14 cellular contexts compared by ENCODE assay signal in the genomic region with DNA sequence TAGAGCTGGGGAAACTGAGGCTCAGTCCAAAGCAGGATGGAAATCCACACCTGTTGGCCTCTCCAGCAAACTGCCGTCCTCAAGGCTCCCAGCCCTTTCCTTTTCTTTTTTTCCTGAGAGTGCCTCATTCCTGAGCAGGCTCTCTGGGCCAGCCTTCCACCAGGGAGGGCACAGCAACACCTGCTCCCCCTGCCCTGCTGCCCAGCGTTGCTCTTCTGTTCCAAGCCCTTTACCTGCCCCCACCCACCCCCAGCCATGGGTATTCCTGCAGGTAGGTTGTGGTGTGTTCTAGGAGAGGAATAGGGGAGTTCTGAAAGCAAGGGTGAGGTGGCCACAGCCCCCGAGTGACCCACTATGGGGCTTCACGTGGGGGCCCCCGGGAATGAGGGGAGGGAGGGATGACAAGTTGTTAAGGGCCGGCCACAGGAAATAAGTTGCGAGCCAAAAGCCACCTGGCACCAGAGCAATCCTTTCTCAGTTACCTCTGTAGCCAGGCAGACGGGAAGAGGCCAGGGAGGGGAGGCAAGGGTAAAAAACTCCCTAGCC. TPM values are rescaled to one million over a fixed set of nuclear protein-coding genes. Genes with fewer than 3 reads are reported as not detected.
DNase-seq lines count a peak whose midpoint lies in the region; ATAC-seq, FAIRE-seq and TF ChIP-seq lines count a peak whose summit lies in the region.
"Had no signal": no experiment of that assay in that cellular context is flagged by ENCODE, and none has a peak within 500 bp of the region (broad histone marks: within the 10 kb centered on the region; RNA-seq: fewer than 3 reads in every experiment).

No MANE protein-coding gene starts in this region.

- TF ChIP-seq CTCF in K562 (IDR thresholded peaks at IDR 0.05 in 2 of 3, conservative IDR thresholded peaks at IDR 0.05 in 1 of 3; ENCODE audit: insufficient read depth in 2 of 3, low read depth in 1 of 3, low read length in 3 of 3) (no peak), mucosa of descending colon (IDR thresholded peaks at IDR 0.05) (no peak)

- CTCF ChIA-PET in K562 (lab: Yijun Ruan, JAX; ENCODE audit: low intra/inter-chr PET ratio) = interaction anchor here (0.7 kb wide), 1 partner anchor 137 kb away, joined by 3 read pairs; no protein-coding TSS in a partner anchor

- no TSS peak for BruUV-seq in K562 (replicated peaks; lab: Mats Ljungman, UMichigan)

- peaks cover 30% of the 10 kb centered on the region for H3K36me3 Mint-ChIP-seq in activated naive CD4-positive, alpha-beta T cell treated with anti-CD3 and anti-CD28 coated beads, Interleukin-2, amount 50 U/mL, for 24 hours
- H3K36me3 Mint-ChIP-seq: WTC11 had no signal

- no peaks in the 10 kb centered on the region for H3K79me2 ChIP-seq in K562 (ENCODE audit: control insufficient read depth, insufficient read depth, low read length)

- H3K4me2 ChIP-seq in K562 (ENCODE audit: insufficient read depth, low read length) = peak overlapping the region; percentile 42; the same call in 1 of the 2 replicates
- H3K4me2 ChIP-seq: smooth muscle cell had no signal

- H3K9me3 ChIP-seq in K562 (replicated peaks; ENCODE audit: control insufficient read depth, insufficient read depth, low read depth, low read length) (no peaks in the 10 kb centered on the region), mucosa of descending colon (no peaks in the 10 kb centered on the region), thymus (ENCODE audit: control insufficient read depth) (no peaks in the 10 kb centered on the region)
- H3K9me3 ChIP-seq: SJCRH30 had no signal

- peak overlapping the region; percentile 91 for H3K27ac Mint-ChIP-seq in activated naive CD4-positive, alpha-beta T cell treated with anti-CD3 and anti-CD28 coated beads, Interleukin-2, amount 50 U/mL, for 24 hours
- H3K27ac Mint-ChIP-seq: WTC11 had no signal

- H3K36me3 ChIP-seq in K562 (ENCODE audit: control insufficient read depth, insufficient read depth, low read length) (no peaks in the 10 kb centered on the region), mucosa of descending colon (ENCODE audit: low read depth) (no peaks in the 10 kb centered on the region), thymus (ENCODE audit: control insufficient read depth, insufficient read depth) (peaks cover 24% of the 10 kb centered on the region)
- H3K36me3 ChIP-seq: SJCRH30 had no signal

- H3K27me3 Mint-ChIP-seq in activated naive CD4-positive, alpha-beta T cell treated with anti-CD3 and anti-CD28 coated beads, Interleukin-2, amount 50 U/mL, for 24 hours = no peaks in the 10 kb centered on the region

- intact Hi-C loops in K562 (cut with micrococcal nuclease) = no loop called here
- intact Hi-C loops in mucosa of descending colon (cut with DNase I, micrococcal nuclease) = no loop called here

- TF ChIP-seq POLR2A in K562 (conservative IDR thresholded peaks at IDR 0.05) = no peak

- peak overlapping the region in 1 of 2 experiments; percentile 72; a peak in 2 of 4 replicates for H3K9ac ChIP-seq in K562 (ENCODE audit: insufficient read depth in 1 of 2, low read depth in 2 of 2, low read length in 2 of 2)

- H3K4me1 Mint-ChIP-seq in activated naive CD4-positive, alpha-beta T cell treated with anti-CD3 and anti-CD28 coated beads, Interleukin-2, amount 50 U/mL, for 24 hours = peaks cover 92% of the 10 kb centered on the region

- H3K27ac ChIP-seq in K562 (ENCODE audit: extremely low read depth, low read depth, low read length) = 0 out of 3 replicates have a peak overlapping the region, but pooled peaks have one; percentile 20
- H3K27ac ChIP-seq in thymus (ENCODE audit: low read depth) = peak overlapping the region; percentile 46
- H3K27ac ChIP-seq: SJCRH30 had no signal

- H3K4me3 Mint-ChIP-seq in activated naive CD4-positive, alpha-beta T cell treated with anti-CD3 and anti-CD28 coated beads, Interleukin-2, amount 50 U/mL, for 24 hours = peak overlapping the region; percentile 37
- H3K4me3 Mint-ChIP-seq: WTC11 had no signal

- in situ Hi-C loops in K562 (cut with MboI) = no loop called here

- DNase-seq in activated naive CD4-positive, alpha-beta T cell treated with Interleukin-2 at 50 U/mL for 16 hours = no peak
- DNase-seq in K562 (ENCODE audit: extremely low read depth in 1 of 4, low spot score in 3 of 4) = no peak
- DNase-seq in mucosa of descending colon = peak in 2 of 3 donors; percentile 31 to 42
- DNase-seq in NCI-H2081 treated with DMSO at 0.1 percent for 48 hours (lab: John Stamatoyannopoulos, UW) = no peak
- DNase-seq: NCI-H1694, NCI-H774, SJCRH30 had no signal

- H3K9me3 Mint-ChIP-seq in activated naive CD4-positive, alpha-beta T cell treated with anti-CD3 and anti-CD28 coated beads, Interleukin-2, amount 50 U/mL, for 24 hours = no peaks in the 10 kb centered on the region
- H3K9me3 Mint-ChIP-seq: activated T-helper 2 cell treated with anti-CD3 and anti-CD28 coated beads, Interferon-gamma antibody, Interleukin-2, Interleukin-4, amounts not matched to agents 10 μg/mL and 5 μg/mL and 100 μg/mL, durations not matched to agents 14 hours and 24 hours and 36 hours; WTC11 had no signal

- no peak for TF ChIP-seq EP300 in K562 (IDR thresholded peaks at IDR 0.05; ENCODE audit: low read length)

- H3K4me3 ChIP-seq in K562 (no peak overlapping the region), mucosa of descending colon (no peak overlapping the region), thymus (ENCODE audit: low read length) (no peak overlapping the region)
- H3K4me3 ChIP-seq: SJCRH30, smooth muscle cell had no signal

- ATAC-seq in K562 = no peak
- no peak for ATAC-seq in mucosa of descending colon
- ATAC-seq in GM21825 (IDR thresholded peaks at IDR 0.05; ENCODE audit: unreplicated experiment) = no peak
- no peak for ATAC-seq in HG03159 (IDR thresholded peaks at IDR 0.05; ENCODE audit: unreplicated experiment)
- ATAC-seq: WTC11 had no signal

- TF ChIP-seq RAD21 in K562 (CRISPR knock-in tag; conservative IDR thresholded peaks at IDR 0.05 in 1 of 2, IDR thresholded peaks at IDR 0.05 in 1 of 2) = no peak

- POLR2A ChIA-PET in K562 (lab: Yijun Ruan, JAX) = interaction anchor here (1.0 to 1.8 kb wide), 2 partner anchors 8 to 9 kb away, joined by 4 to 5 read pairs; no protein-coding TSS in a partner anchor

- no peak overlapping the region for H2AFZ ChIP-seq in K562 (ENCODE audit: low read depth, low read length)

- H4K20me1 ChIP-seq in K562 (replicated peaks; ENCODE audit: control insufficient read depth, insufficient read depth, low read length) = no peaks in the 10 kb centered on the region

- no peak for FAIRE-seq in K562 (lab: Jason Lieb, UNC)

- H3K27me3 ChIP-seq in K562 (ENCODE audit: control insufficient read depth in 2 of 2, insufficient read depth in 2 of 2, low read length in 2 of 2) = peaks cover 4 to 9% of the 10 kb centered on the region in 2 experiments; a peak in 2 of 5 replicates
- H3K27me3 ChIP-seq in thymus (ENCODE audit: control insufficient read depth, insufficient read depth) = no peaks in the 10 kb centered on the region
- H3K27me3 ChIP-seq: SJCRH30 had no signal

- H3K9me1 ChIP-seq in K562 (ENCODE audit: control insufficient read depth, insufficient read depth, low read length) = no peaks in the 10 kb centered on the region

- WGBS in K562 (ENCODE audit: insufficient coverage, low coverage, missing lambda C conversion rate) = 30% methylated on average over 8 of the region's 8 CpGs
- WGBS in thymus = 36% methylated on average over 8 of the region's 8 CpGs

- H3K4me1 ChIP-seq in K562 (replicated peaks in 1 of 2; ENCODE audit: control insufficient read depth in 2 of 2, insufficient read depth in 2 of 2, low read length in 2 of 2) (peaks cover 38 to 65% of the 10 kb centered on the region in 2 experiments), mucosa of descending colon (ENCODE audit: low read depth) (peaks cover 30% of the 10 kb centered on the region), thymus (ENCODE audit: control insufficient read depth, insufficient read depth, low read length) (peaks cover 84% of the 10 kb centered on the region)
- H3K4me1 ChIP-seq: SJCRH30 had no signal

RNA-seq across cellular contexts. Expression of gene VSIR, which starts 19.3 kb away (rescaled TPM):
- 4.2 and 14.4 TPM in 2 replicates for total RNA-seq in K562 (2011; cell fraction: chromatin; rRNA removed; ENCODE audit: low replicate concordance)
- total RNA-seq in K562 (2011; cell fraction: nucleolus; rRNA removed) = 9.6 and 14.8 TPM in 2 replicates
- 9.2 and 10.6 TPM in 2 replicates for total RNA-seq in K562 (2011; cell fraction: nucleoplasm; rRNA removed)
- total RNA-seq in K562 (2014; rRNA removed) (12.7 and 13.1 TPM in 2 replicates), K562 (2014; rRNA removed; fragmentation: Illumina TruSeq; extraction: Trizol) (2.4 and 3.0 TPM in 2 replicates), K562 (2015; rRNA removed; fragmentation: Illumina TruSeq; extraction: Trizol) (20.1 and 20.5 TPM in 2 replicates), K562 (2021) (15.2 and 15.7 TPM in 2 replicates), mucosa of descending colon (10 to 100 TPM; 48.1 to 71.0 (median 60.7) TPM)
- polyA plus RNA-seq in K562 (2011; rRNA removed) (6.3 and 7.9 TPM in 2 replicates), K562 (2014; fragmentation: Illumina TruSeq; extraction: Trizol) (12.1 and 15.1 TPM in 2 replicates), K562 (2014; fragmentation: Nextera tagmentation; extraction: Ambion mirVana) (under 1 TPM; 0.14 to 0.41 TPM), K562 (2014; rRNA removed) (9.3 and 12.6 TPM in 2 replicates), thymus (51.8 TPM)
- polyA plus RNA-seq in K562 (2011; cell fraction: cytosol; rRNA removed) = 4.8 and 19.8 TPM in 2 replicates
- 7.5 and 24.7 TPM in 2 replicates for polyA plus RNA-seq in K562 (2011; cell fraction: nucleus; rRNA removed)
- 17.5 and 209 TPM in 2 replicates for polyA plus RNA-seq in K562 (2012)
- polyA minus RNA-seq in K562 (2011; rRNA and poly(A)+ RNA removed) = 2.1 and 6.2 TPM in 2 replicates
- polyA minus RNA-seq in K562 (2011; cell fraction: cytosol; rRNA and poly(A)+ RNA removed) = 4.9 and 8.1 TPM in 2 replicates
- polyA minus RNA-seq in K562 (2011; cell fraction: nucleus; rRNA and poly(A)+ RNA removed) = 6.1 and 8.9 TPM in 2 replicates

RNA-seq across cellular contexts. Expression of gene C10orf105, which starts 34.5 kb away (rescaled TPM):
- total RNA-seq in K562 (2011; cell fraction: chromatin; rRNA removed; ENCODE audit: low replicate concordance) = 0.09 TPM in 1 of 2 replicates, not detected in the other
- total RNA-seq in K562 (2011; cell fraction: nucleolus; rRNA removed) = 0.17 TPM in 1 of 2 replicates, not detected in the other
- not detected in 2 replicates for total RNA-seq in K562 (2011; cell fraction: nucleoplasm; rRNA removed)
- total RNA-seq in K562 (2014; rRNA removed) (not detected in 2 replicates), K562 (2014; rRNA removed; fragmentation: Illumina TruSeq; extraction: Trizol) (0.03 and 0.04 TPM in 2 replicates), K562 (2015; rRNA removed; fragmentation: Illumina TruSeq; extraction: Trizol) (0.15 and 0.25 TPM in 2 replicates), K562 (2021) (0.09 TPM in 2 replicates), mucosa of descending colon (under 1 TPM in 1 of 3 donors, not detected in 2; 0.10 TPM)
- polyA plus RNA-seq in K562 (2011; rRNA removed) (0.04 TPM in 2 replicates), K562 (2014; fragmentation: Illumina TruSeq; extraction: Trizol) (0.03 and 0.07 TPM in 2 replicates), K562 (2014; fragmentation: Nextera tagmentation; extraction: Ambion mirVana) (not detected), K562 (2014; rRNA removed) (0.04 and 0.11 TPM in 2 replicates), thymus (0.68 TPM)
- 0.01 and 0.12 TPM in 2 replicates for polyA plus RNA-seq in K562 (2011; cell fraction: cytosol; rRNA removed)
- 0.10 TPM in 1 of 2 replicates, not detected in the other for polyA plus RNA-seq in K562 (2011; cell fraction: nucleus; rRNA removed)
- 0.40 and 0.58 TPM in 2 replicates for polyA plus RNA-seq in K562 (2012)
- polyA minus RNA-seq in K562 (2011; rRNA and poly(A)+ RNA removed) = 0.18 TPM in 1 of 2 replicates, not detected in the other
- 0.19 TPM in 1 of 2 replicates, not detected in the other for polyA minus RNA-seq in K562 (2011; cell fraction: cytosol; rRNA and poly(A)+ RNA removed)
- polyA minus RNA-seq in K562 (2011; cell fraction: nucleus; rRNA and poly(A)+ RNA removed) = under 0.01 and 0.11 TPM in 2 replicates
- total RNA-seq: SJCRH30 had no signal
- polyA plus RNA-seq: smooth muscle cell had no signal

Comparison
In these comparisons a context has a peak if more than half of its experiments do, and no peak if none do; other contexts are left out.
1. DNase-seq: peak in mucosa of descending colon (2 of 3); none in activated naive CD4-positive, alpha-beta T cell treated with Interleukin-2 at 50 U/mL for 16 hours (single experiment), K562 (0 of 4) and NCI-H2081 treated with DMSO at 0.1 percent for 48 hours (single experiment).